8 cellular contexts compared by ENCODE assay signal in genomic region chr12:122974892-122975789, GRCh38. TPM values are rescaled to one million over a fixed set of nuclear protein-coding genes. Genes with fewer than 3 reads are reported as not detected.
DNase-seq lines count a peak whose midpoint lies in the region; ATAC-seq and TF ChIP-seq lines count a peak whose summit lies in the region.

OGFOD2 (plus strand) TSS chr12:122975244; CDS start chr12:122975252, 8 bp downstream.

- H3K27me3 Mint-ChIP-seq in activated naive CD4-positive, alpha-beta T cell treated with anti-CD3 and anti-CD28 coated beads, Interleukin-2, amount 10 ng/mL, durations not matched to agents 7 days and 5 days: peaks cover 7% of the 10 kb centered on the region

- no peaks in the 10 kb centered on the region for H3K27me3 ChIP-seq in GM06990 (replicated peaks; ENCODE audit: control insufficient read depth, insufficient read depth, low read length)

- H3K36me3 ChIP-seq in GM06990 (ENCODE audit: control insufficient read depth, insufficient read depth, low read length) (peaks cover 6% of the 10 kb centered on the region; the same call in 1 of the 2 replicates), SK-N-MC (ENCODE audit: insufficient read depth, low read length) (no peaks in the 10 kb centered on the region)

- H3K9me3 ChIP-seq in SK-N-MC (ENCODE audit: low read depth, low read length): no peaks in the 10 kb centered on the region

- H3K36me3 Mint-ChIP-seq in activated naive CD4-positive, alpha-beta T cell treated with anti-CD3 and anti-CD28 coated beads, Interleukin-2, amount 10 ng/mL, durations not matched to agents 7 days and 5 days: peaks cover 5% of the 10 kb centered on the region

- DNase-seq in GM06990 (ENCODE audit: extremely low read depth, insufficient read length) (peak; percentile 95), NB4 (ENCODE audit: low read depth) (peak; percentile 97), SK-N-MC (ENCODE audit: low read depth, low spot score) (peak; percentile 56), globus pallidus (ENCODE audit: low spot score) (peak; percentile 87), occipital lobe (lab: John Stamatoyannopoulos, UW) (peak; percentile 87)
- peak; percentile 96 for DNase-seq in activated naive CD4-positive, alpha-beta T cell treated with anti-CD3 and anti-CD28 coated beads, Interleukin-2, amount 10 ng/mL, durations not matched to agents 7 days and 5 days

- H3K27ac ChIP-seq in SK-N-MC (peak within 1 kb of the TSS; percentile 97), temporal lobe (ENCODE audit: low read depth, low read length) (peak within 1 kb of the TSS; percentile 96)

- peak; percentile 71 for TF ChIP-seq POLR2A in NB4 (IDR thresholded peaks at IDR 0.05; ENCODE audit: extremely low read depth, insufficient read length)

- TF ChIP-seq CTCF in GM06990 (IDR thresholded peaks at IDR 0.05; ENCODE audit: insufficient read depth, low read length, poor library complexity, severe bottlenecking) (no peak), NB4 (IDR thresholded peaks at IDR 0.05; ENCODE audit: low read depth, low read length) (no peak)

- ATAC-seq in HG02571 (IDR thresholded peaks at IDR 0.05; ENCODE audit: unreplicated experiment): peak; percentile 66

- peak within 1 kb of the TSS; percentile 98 for H3K4me3 Mint-ChIP-seq in activated naive CD4-positive, alpha-beta T cell treated with anti-CD3 and anti-CD28 coated beads, Interleukin-2, amount 10 ng/mL, durations not matched to agents 7 days and 5 days

- H3K4me1 Mint-ChIP-seq in activated naive CD4-positive, alpha-beta T cell treated with anti-CD3 and anti-CD28 coated beads, Interleukin-2, amount 10 ng/mL, durations not matched to agents 7 days and 5 days: peaks cover 47% of the 10 kb centered on the region

- H3K4me3 ChIP-seq in GM06990 (replicated peaks; ENCODE audit: low read depth, low read length): peak within 1 kb of the TSS; percentile 75
- peak within 1 kb of the TSS; percentile 87 for H3K4me3 ChIP-seq in NB4 (ENCODE audit: low read depth, low read length)
- peak within 1 kb of the TSS; percentile 96 for H3K4me3 ChIP-seq in SK-N-MC

- H3K9ac ChIP-seq in SK-N-MC (ENCODE audit: insufficient read length): peak within 1 kb of the TSS; percentile 99

- CTCF ChIA-PET in activated naive CD4-positive, alpha-beta T cell treated with anti-CD3 and anti-CD28 coated beads, Interleukin-2, amount 10 ng/mL, durations not matched to agents 7 days and 5 days (lab: Charles Lee): interaction anchor here (0.6 to 2.6 kb wide), 6 partner anchors 95 to 630 kb away, joined by 3 to 10 read pairs (median 3); no protein-coding TSS in a partner anchor

- H3K27ac Mint-ChIP-seq in activated naive CD4-positive, alpha-beta T cell treated with anti-CD3 and anti-CD28 coated beads, Interleukin-2, amount 10 ng/mL, durations not matched to agents 7 days and 5 days: peak within 1 kb of the TSS; percentile 100

- H3K9me3 Mint-ChIP-seq in activated naive CD4-positive, alpha-beta T cell treated with anti-CD3 and anti-CD28 coated beads, Interleukin-2, amount 10 ng/mL, durations not matched to agents 7 days and 5 days: no peaks in the 10 kb centered on the region

RNA-seq across cellular contexts. Expression of gene OGFOD2, which starts in this region (rescaled TPM):
- total RNA-seq in occipital lobe (3.3 TPM), temporal lobe (4.9 TPM)

Comparison
In these comparisons a context has a peak if more than half of its experiments do, and no peak if none do; other contexts are left out.
1. Peak in every context shown above with its lines: DNase-seq, ATAC-seq, H3K4me3 ChIP-seq and H3K27ac ChIP-seq.